ENCODE assay signal across 8 cellular contexts in the genomic region with DNA sequence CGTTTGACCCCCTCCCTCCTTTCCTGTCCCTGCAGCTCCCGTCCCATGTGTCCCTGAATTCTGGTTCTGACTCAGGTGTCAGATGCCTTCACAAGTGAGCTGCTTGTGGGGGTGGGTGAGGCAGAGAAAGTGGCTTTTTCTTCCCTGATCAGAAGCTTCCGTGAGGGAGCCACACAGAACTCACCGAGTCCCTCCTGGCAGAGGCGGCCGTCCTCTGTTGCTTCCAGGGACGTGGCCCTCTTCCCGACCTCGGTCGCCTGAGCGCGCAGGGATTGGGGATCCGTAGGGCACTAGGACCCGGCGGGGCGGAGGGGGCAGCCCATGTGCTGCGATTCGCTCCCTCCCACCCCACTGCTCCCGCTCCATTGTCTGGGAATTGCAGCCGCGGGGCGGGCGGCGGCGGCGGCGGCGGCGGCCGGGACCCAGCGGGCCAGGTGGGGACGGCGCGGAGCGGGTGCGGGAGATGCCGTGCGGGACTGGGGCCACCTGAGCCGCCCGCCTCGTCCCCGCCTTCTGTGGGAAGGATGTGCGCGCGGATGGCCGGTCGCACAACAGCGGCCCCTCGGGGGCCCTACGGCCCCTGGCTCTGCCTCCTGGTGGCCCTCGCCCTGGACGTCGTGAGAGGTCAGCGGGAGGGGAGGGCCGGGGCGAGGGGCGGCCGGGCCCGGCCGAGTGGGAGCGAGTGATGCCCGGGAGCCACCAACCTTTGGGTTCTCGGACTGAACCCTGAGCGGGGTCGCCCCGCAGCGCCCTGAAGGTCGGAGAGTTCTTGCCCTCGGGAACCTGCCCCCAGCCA. TPM values are rescaled to one million over a fixed set of nuclear protein-coding genes. Genes with fewer than 3 reads are reported as not detected.
DNase-seq lines count a peak whose midpoint lies in the region; ATAC-seq and TF ChIP-seq lines count a peak whose summit lies in the region.

Gene TMEM132A (plus strand): TSS at position 351 of the 796 bp plus-strand sequence. CDS start 174 bp downstream, at position 525.

- peaks cover 22% of the 10 kb centered on the region for H3K4me1 Mint-ChIP-seq in activated naive CD4-positive, alpha-beta T cell treated with anti-CD3 and anti-CD28 coated beads for 36 hours (ENCODE audit: low read depth)
- peaks cover 28% of the 10 kb centered on the region for H3K4me1 Mint-ChIP-seq in stimulated activated naive CD8-positive, alpha-beta T cell treated with anti-CD3 and anti-CD28 coated beads, Interleukin-15, amount 100 ng/mL, for 72 hours

- H3K9ac ChIP-seq in KMS-11 (peak within 1 kb of the TSS; percentile 31; the same call in 1 of the 2 replicates), duodenal mucosa (ENCODE audit: low read depth in 1 of 2, low read length in 2 of 2) (peak within 1 kb of the TSS in 1 of 2 donors; percentile 33)

- H3K27me3 ChIP-seq in KMS-11 (ENCODE audit: insufficient read depth, low read depth) (peaks cover 10% of the 10 kb centered on the region), duodenal mucosa (ENCODE audit: control insufficient read depth in 1 of 2, insufficient read depth in 2 of 2, low read length in 2 of 2) (peaks cover 11 to 27% of the 10 kb centered on the region in 2 donors), right lobe of liver (no peaks in the 10 kb centered on the region)

- no peaks in the 10 kb centered on the region; the same call in 1 of the 2 replicates for H4K20me1 ChIP-seq in KMS-11 (ENCODE audit: insufficient read depth)

- H3K4me3 ChIP-seq in KMS-11 (IDR thresholded peaks at IDR 0.05; ENCODE audit: insufficient read depth, low read depth, low read length) = no peak within 1 kb of the TSS
- peak within 1 kb of the TSS; percentile 50 to 60 for H3K4me3 ChIP-seq in duodenal mucosa (ENCODE audit: low read depth in 1 of 2, low read length in 2 of 2)
- peak within 1 kb of the TSS; percentile 31 to 61 (median 39) for H3K4me3 ChIP-seq in right lobe of liver

- intact Hi-C loops in activated naive CD4-positive, alpha-beta T cell treated with anti-CD3 and anti-CD28 coated beads for 36 hours (cut with micrococcal nuclease) = no loop called here
- intact Hi-C loops in right lobe of liver (cut with DNase I) = no loop called here

- H3K4me1 ChIP-seq in KMS-11 (ENCODE audit: low read depth, poor library complexity, severe bottlenecking) = peaks cover 21% of the 10 kb centered on the region
- H3K4me1 ChIP-seq in duodenal mucosa (ENCODE audit: control insufficient read depth in 1 of 2, insufficient read depth in 2 of 2, low read length in 2 of 2) = peaks cover 14 to 15% of the 10 kb centered on the region in 2 donors
- peaks cover 0 to 11% (median 0%) of the 10 kb centered on the region in 4 donors for H3K4me1 ChIP-seq in right lobe of liver

- CTCF ChIA-PET in activated naive CD4-positive, alpha-beta T cell treated with anti-CD3 and anti-CD28 coated beads for 36 hours (lab: Charles Lee) = interaction anchor here (0.9 to 1.1 kb wide), 4 partner anchors 9 to 93 kb away, joined by 3 to 4 read pairs (median 4); partner anchors contain the start of gene TMEM109

- peak; percentile 38 for DNase-seq in activated naive CD4-positive, alpha-beta T cell treated with anti-CD3 and anti-CD28 coated beads for 36 hours
- DNase-seq in activated naive CD4-positive, alpha-beta T cell treated with anti-CD3 and anti-CD28 coated beads, Interleukin-2, amount 50 U/mL, for 16 hours = no peak
- DNase-seq in SK-N-DZ (ENCODE audit: low spot score) (peak; percentile 77), right lobe of liver (peak; percentile 76 to 77 (median 76))
- DNase-seq in stimulated activated naive CD8-positive, alpha-beta T cell treated with anti-CD3 and anti-CD28 coated beads, Interleukin-15, amount 100 ng/mL, for 72 hours = no peak

- H3K4me2 ChIP-seq in KMS-11 = peak within 1 kb of the TSS; percentile 64

- H3K36me3 ChIP-seq in KMS-11 (ENCODE audit: insufficient read depth) = no peaks in the 10 kb centered on the region; the same call in 1 of the 2 replicates
- H3K36me3 ChIP-seq in duodenal mucosa (ENCODE audit: control insufficient read depth in 1 of 2, insufficient read depth in 2 of 2, low read length in 2 of 2) = peaks cover 10 to 35% of the 10 kb centered on the region in 2 donors
- H3K36me3 ChIP-seq in right lobe of liver = peaks cover 0 to 27% (median 14%) of the 10 kb centered on the region in 4 donors

- ATAC-seq in right lobe of liver = peak; percentile 78 to 90 (median 85)
- ATAC-seq in stimulated activated naive CD8-positive, alpha-beta T cell treated with anti-CD3 and anti-CD28 coated beads, Interleukin-15, amount 100 ng/mL, for 72 hours = peak; percentile 62
- ATAC-seq in HG03521 (IDR thresholded peaks at IDR 0.05; ENCODE audit: unreplicated experiment) = no peak

- no peak for TF ChIP-seq CTCF in KMS-11 (conservative IDR thresholded peaks at IDR 0.05; ENCODE audit: low read depth, low read length)
- no peak for TF ChIP-seq CTCF in right lobe of liver (IDR thresholded peaks at IDR 0.05)

- WGBS in right lobe of liver (ENCODE audit: insufficient coverage, low coverage, low lambda C conversion rate, missing lambda C conversion rate) = 0% methylated on average over 11 of the region's 69 CpGs

- H3K9me3 Mint-ChIP-seq in activated naive CD4-positive, alpha-beta T cell treated with anti-CD3 and anti-CD28 coated beads for 36 hours = no peaks in the 10 kb centered on the region
- H3K9me3 Mint-ChIP-seq in stimulated activated naive CD8-positive, alpha-beta T cell treated with anti-CD3 and anti-CD28 coated beads, Interleukin-15, amount 100 ng/mL, for 72 hours = no peaks in the 10 kb centered on the region

- H3K9me3 ChIP-seq in duodenal mucosa (ENCODE audit: control insufficient read depth in 1 of 2, low read length in 2 of 2) (no peaks in the 10 kb centered on the region), right lobe of liver (no peaks in the 10 kb centered on the region)

- H2AFZ ChIP-seq in KMS-11 (ENCODE audit: low read depth) = peak within 1 kb of the TSS; percentile 59; the same call in 1 of the 2 replicates

- no peak within 1 kb of the TSS for H3K27ac Mint-ChIP-seq in activated naive CD4-positive, alpha-beta T cell treated with anti-CD3 and anti-CD28 coated beads for 36 hours
- no peak within 1 kb of the TSS for H3K27ac Mint-ChIP-seq in stimulated activated naive CD8-positive, alpha-beta T cell treated with anti-CD3 and anti-CD28 coated beads, Interleukin-15, amount 100 ng/mL, for 72 hours

- peak within 1 kb of the TSS; percentile 42 for H3K4me3 Mint-ChIP-seq in activated naive CD4-positive, alpha-beta T cell treated with anti-CD3 and anti-CD28 coated beads for 36 hours
- peak within 1 kb of the TSS; percentile 59 to 73 for H3K4me3 Mint-ChIP-seq in stimulated activated naive CD8-positive, alpha-beta T cell treated with anti-CD3 and anti-CD28 coated beads, Interleukin-15, amount 100 ng/mL, for 72 hours

- peaks cover 13% of the 10 kb centered on the region for H3K27me3 Mint-ChIP-seq in activated naive CD4-positive, alpha-beta T cell treated with anti-CD3 and anti-CD28 coated beads for 36 hours (ENCODE audit: low read depth)
- H3K27me3 Mint-ChIP-seq in stimulated activated naive CD8-positive, alpha-beta T cell treated with anti-CD3 and anti-CD28 coated beads, Interleukin-15, amount 100 ng/mL, for 72 hours = peaks cover 30% of the 10 kb centered on the region

- peaks cover 3% of the 10 kb centered on the region; the same call in 1 of the 2 replicates for H3K79me2 ChIP-seq in KMS-11 (ENCODE audit: insufficient read depth, low read depth)

- H3K36me3 Mint-ChIP-seq in activated naive CD4-positive, alpha-beta T cell treated with anti-CD3 and anti-CD28 coated beads for 36 hours (ENCODE audit: low read depth) = peaks cover 34% of the 10 kb centered on the region

- H3K27ac ChIP-seq in KMS-11 (no peak within 1 kb of the TSS), duodenal mucosa (ENCODE audit: low read depth, low read length) (no peak within 1 kb of the TSS), right lobe of liver (no peak within 1 kb of the TSS)

- TF ChIP-seq POLR2A in right lobe of liver (IDR thresholded peaks at IDR 0.05) = no peak

RNA-seq across cellular contexts. Expression of gene TMEM132A, which starts in this region (rescaled TPM):
- 1 to 10 TPM; 1.2 to 2.3 TPM for total RNA-seq in activated naive CD4-positive, alpha-beta T cell treated with anti-CD3 and anti-CD28 coated beads for 36 hours
- polyA plus RNA-seq in SK-N-DZ (2014; cell fraction: cytosol; rRNA removed) = 206 and 314 TPM in 2 replicates
- polyA plus RNA-seq in SK-N-DZ (2014; cell fraction: nucleus; rRNA removed) = 775 and 968 TPM in 2 replicates
- 1 to 10 TPM in 4 of 6 experiments, under 1 TPM in 2; 0.76 to 4.2 (median 1.7) TPM for total RNA-seq in right lobe of liver

Comparison
In these comparisons a context has a peak if more than half of its experiments do, and no peak if none do; other contexts are left out.
1. DNase-seq: peak in activated naive CD4-positive, alpha-beta T cell treated with anti-CD3 and anti-CD28 coated beads for 36 hours (single experiment), SK-N-DZ (single experiment) and right lobe of liver (3 of 3); none in activated naive CD4-positive, alpha-beta T cell treated with anti-CD3 and anti-CD28 coated beads, Interleukin-2, amount 50 U/mL, for 16 hours (single experiment) and stimulated activated naive CD8-positive, alpha-beta T cell treated with anti-CD3 and anti-CD28 coated beads, Interleukin-15, amount 100 ng/mL, for 72 hours (0 of 2).